Comparison of ENCODE assay signal across 20 cellular contexts in genomic region chr2:25302758-25303436, GRCh38. TPM values are rescaled to one million over a fixed set of nuclear protein-coding genes. Genes with fewer than 3 reads are reported as not detected.
DNase-seq lines count a peak whose midpoint lies in the region; ATAC-seq and TF ChIP-seq lines count a peak whose summit lies in the region.
"Had no signal": no experiment of that assay in that cellular context is flagged by ENCODE, and none has a peak within 500 bp of the region (broad histone marks: within the 10 kb centered on the region; RNA-seq: fewer than 3 reads in every experiment).

No MANE protein-coding gene starts in this region.

- H3K27me3 ChIP-seq in Karpas-422 (ENCODE audit: low read length), result no peaks in the 10 kb centered on the region; the same call in 1 of the 2 replicates
- no peaks in the 10 kb centered on the region for H3K27me3 ChIP-seq in effector memory CD4-positive, alpha-beta T cell (replicated peaks; ENCODE audit: control insufficient read depth, insufficient read depth, low read length, poor library complexity, severe bottlenecking)
- no peaks in the 10 kb centered on the region for H3K27me3 ChIP-seq in BE2C
- H3K27me3 ChIP-seq: brain microvascular endothelial cell, upper lobe of left lung had no signal

- H3K9me3 Mint-ChIP-seq in activated naive CD4-positive, alpha-beta T cell treated with anti-CD3 and anti-CD28 coated beads, Interleukin-2, amount 10 ng/mL, durations not matched to agents 7 days and 5 days, result no peaks in the 10 kb centered on the region
- no peaks in the 10 kb centered on the region for H3K9me3 Mint-ChIP-seq in stimulated activated memory B cell treated with anti-CD40 and anti-IgM and Interleukin-4, amounts not matched to agents 10 μg/mL and 1 μg/mL and 100 μg/mL, for 72 hours
- H3K9me3 Mint-ChIP-seq: dendritic cell treated with granulocyte-macrophage colony-stimulating factor and Interleukin-4, amounts not matched to agents 40 ng/mL and 50 ng/mL, for 4 days; H9 had no signal

- no peak for TF ChIP-seq CTCF in BE2C (IDR thresholded peaks at IDR 0.05; ENCODE audit: low read depth, low read length)

- H3K79me2 ChIP-seq in Karpas-422 (ENCODE audit: low read length), result no peaks in the 10 kb centered on the region

- H3K4me2 ChIP-seq in Karpas-422 (ENCODE audit: low read depth, low read length, poor library complexity, severe bottlenecking), result peak overlapping the region; percentile 50
- H3K4me2 ChIP-seq: A549 had no signal

- peaks cover 67% of the 10 kb centered on the region for H3K36me3 Mint-ChIP-seq in activated naive CD4-positive, alpha-beta T cell treated with anti-CD3 and anti-CD28 coated beads, Interleukin-2, amount 10 ng/mL, durations not matched to agents 7 days and 5 days
- peaks cover 47% of the 10 kb centered on the region for H3K36me3 Mint-ChIP-seq in stimulated activated memory B cell treated with anti-CD40 and anti-IgM and Interleukin-4, amounts not matched to agents 10 μg/mL and 1 μg/mL and 100 μg/mL, for 72 hours

- H3K9me2 ChIP-seq in Karpas-422 (replicated peaks; ENCODE audit: insufficient read depth, low read length), result no peaks in the 10 kb centered on the region

- H3K4me3 Mint-ChIP-seq in activated naive CD4-positive, alpha-beta T cell treated with anti-CD3 and anti-CD28 coated beads, Interleukin-2, amount 10 ng/mL, durations not matched to agents 7 days and 5 days, result no peak overlapping the region
- H3K4me3 Mint-ChIP-seq in stimulated activated memory B cell treated with anti-CD40 and anti-IgM and Interleukin-4, amounts not matched to agents 10 μg/mL and 1 μg/mL and 100 μg/mL, for 72 hours, result peak overlapping the region; percentile 12
- H3K4me3 Mint-ChIP-seq: dendritic cell treated with granulocyte-macrophage colony-stimulating factor and Interleukin-4, amounts not matched to agents 40 ng/mL and 50 ng/mL, for 4 days; H9 had no signal

- H3K27ac ChIP-seq in Karpas-422 (ENCODE audit: low read length), result no peak overlapping the region
- peak overlapping the region; percentile 35 for H3K27ac ChIP-seq in effector memory CD4-positive, alpha-beta T cell (ENCODE audit: insufficient read depth, low read length, poor library complexity, severe bottlenecking)
- H3K27ac ChIP-seq: A549, brain microvascular endothelial cell had no signal

- no peak for DNase-seq in activated naive CD4-positive, alpha-beta T cell treated with anti-CD3 and anti-CD28 coated beads, Interleukin-2, amount 10 ng/mL, durations not matched to agents 7 days and 5 days
- no peak for DNase-seq in activated naive CD4-positive, alpha-beta T cell treated with Interleukin-2 at 50 U/mL for 16 hours
- DNase-seq in Karpas-422, result peak; percentile 57
- no peak for DNase-seq in effector memory CD4-positive, alpha-beta T cell
- DNase-seq in BE2C, result no peak
- DNase-seq: activated CD4-positive, alpha-beta T cell treated with anti-CD3 and anti-CD28 coated beads, Interleukin-2, amount 50 U/mL, for 1 hour; brain microvascular endothelial cell; COR-L47; H9; NCI-H69; nucleus accumbens; stimulated activated naive CD4-positive, alpha-beta T cell treated with Interleukin-2 at 50 U/mL for 16 hours; upper lobe of left lung had no signal

- peak; percentile 40 for ATAC-seq in stimulated activated memory B cell treated with anti-CD40 and anti-IgM and Interleukin-4, amounts not matched to agents 10 μg/mL and 1 μg/mL and 100 μg/mL, for 72 hours
- ATAC-seq in GM21723 (IDR thresholded peaks at IDR 0.05; ENCODE audit: unreplicated experiment) (no peak), HG03354 (IDR thresholded peaks at IDR 0.05; ENCODE audit: poor library complexity, severe bottlenecking, unreplicated experiment) (no peak)
- ATAC-seq: Panc1 had no signal

- no peaks in the 10 kb centered on the region for H3K9me3 ChIP-seq in Karpas-422 (ENCODE audit: low read length)
- no peaks in the 10 kb centered on the region for H3K9me3 ChIP-seq in effector memory CD4-positive, alpha-beta T cell (ENCODE audit: control insufficient read depth, low read length)
- no peaks in the 10 kb centered on the region for H3K9me3 ChIP-seq in BE2C
- H3K9me3 ChIP-seq: A549, upper lobe of left lung had no signal

- H3K4me3 ChIP-seq in Karpas-422 (ENCODE audit: low read length), result no peak overlapping the region
- H3K4me3 ChIP-seq in effector memory CD4-positive, alpha-beta T cell (ENCODE audit: insufficient read depth, low read depth, low read length, poor library complexity, severe bottlenecking), result no peak overlapping the region
- H3K4me3 ChIP-seq in BE2C (ENCODE audit: low read depth, low read length), result no peak overlapping the region
- H3K4me3 ChIP-seq: A549, upper lobe of left lung had no signal

- H2AFZ ChIP-seq in Karpas-422 (ENCODE audit: low read length), result no peak overlapping the region

- peak overlapping the region; percentile 33 for H3K27ac Mint-ChIP-seq in activated naive CD4-positive, alpha-beta T cell treated with anti-CD3 and anti-CD28 coated beads, Interleukin-2, amount 10 ng/mL, durations not matched to agents 7 days and 5 days
- peak overlapping the region; percentile 75 for H3K27ac Mint-ChIP-seq in stimulated activated memory B cell treated with anti-CD40 and anti-IgM and Interleukin-4, amounts not matched to agents 10 μg/mL and 1 μg/mL and 100 μg/mL, for 72 hours

- peaks cover 55% of the 10 kb centered on the region for H3K4me1 Mint-ChIP-seq in activated naive CD4-positive, alpha-beta T cell treated with anti-CD3 and anti-CD28 coated beads, Interleukin-2, amount 10 ng/mL, durations not matched to agents 7 days and 5 days
- peaks cover 53% of the 10 kb centered on the region for H3K4me1 Mint-ChIP-seq in stimulated activated memory B cell treated with anti-CD40 and anti-IgM and Interleukin-4, amounts not matched to agents 10 μg/mL and 1 μg/mL and 100 μg/mL, for 72 hours

- H3K9ac ChIP-seq in Karpas-422 (ENCODE audit: low read length), result no peak overlapping the region

- H4K20me1 ChIP-seq in Karpas-422 (ENCODE audit: insufficient read depth, low read depth, low read length), result peaks cover 48% of the 10 kb centered on the region

- no peaks in the 10 kb centered on the region for H3K27me3 Mint-ChIP-seq in activated naive CD4-positive, alpha-beta T cell treated with anti-CD3 and anti-CD28 coated beads, Interleukin-2, amount 10 ng/mL, durations not matched to agents 7 days and 5 days
- H3K27me3 Mint-ChIP-seq in stimulated activated memory B cell treated with anti-CD40 and anti-IgM and Interleukin-4, amounts not matched to agents 10 μg/mL and 1 μg/mL and 100 μg/mL, for 72 hours, result no peaks in the 10 kb centered on the region
- H3K27me3 Mint-ChIP-seq: activated naive CD8-positive, alpha-beta T cell had no signal

- H3K36me3 ChIP-seq in Karpas-422 (ENCODE audit: insufficient read depth, low read length), result no peaks in the 10 kb centered on the region
- peaks cover 35% of the 10 kb centered on the region for H3K36me3 ChIP-seq in effector memory CD4-positive, alpha-beta T cell (ENCODE audit: control insufficient read depth, insufficient read depth, low read length)
- peaks cover 7% of the 10 kb centered on the region for H3K36me3 ChIP-seq in BE2C
- H3K36me3 ChIP-seq: brain microvascular endothelial cell had no signal

- CTCF ChIA-PET in activated naive CD4-positive, alpha-beta T cell treated with anti-CD3 and anti-CD28 coated beads, Interleukin-2, amount 10 ng/mL, durations not matched to agents 7 days and 5 days (lab: Charles Lee), result interaction anchor here (0.7 to 1.9 kb wide), 6 partner anchors 10 to 220 kb away, joined by 3 to 8 read pairs (median 4); no protein-coding TSS in a partner anchor

- H3K4me1 ChIP-seq in Karpas-422 (ENCODE audit: low read length) (peaks cover 50% of the 10 kb centered on the region), BE2C (peaks cover 11% of the 10 kb centered on the region)
- peaks cover 28% of the 10 kb centered on the region for H3K4me1 ChIP-seq in effector memory CD4-positive, alpha-beta T cell (ENCODE audit: control insufficient read depth, insufficient read depth, low read length, poor library complexity, severe bottlenecking)
- H3K4me1 ChIP-seq: A549 had no signal

RNA-seq across cellular contexts. Expression of gene DNMT3A, which starts 38.8 kb away (rescaled TPM):
- 0.97 and 1.6 TPM in 2 replicates for total RNA-seq in Karpas-422 (2014; rRNA removed; shearing (Covaris generic); ENCODE audit: low replicate concordance)
- 107 TPM for polyA plus RNA-seq in BE2C (2012; ENCODE audit: insufficient read depth, insufficient read length, low read depth)
